28 cellular contexts compared by ENCODE assay signal in the genomic region with DNA sequence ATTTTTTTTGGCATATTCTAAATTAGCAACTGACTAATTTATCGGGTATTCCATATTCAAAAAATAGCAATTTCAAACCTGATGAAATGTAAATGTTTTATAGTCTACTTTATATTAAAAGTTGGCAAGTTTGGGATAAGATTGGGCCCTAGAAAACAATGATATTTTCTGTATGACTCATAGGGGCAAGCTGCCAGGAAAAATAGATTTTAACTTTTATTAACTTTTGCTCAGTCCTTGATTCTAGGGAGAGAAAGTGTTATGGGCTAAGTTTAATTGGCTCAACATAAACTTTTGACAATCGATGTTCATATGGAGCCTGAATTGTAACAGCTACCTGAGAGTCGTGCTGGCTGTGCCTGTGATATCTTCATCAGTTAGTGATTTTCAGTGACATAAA.
DNase-seq lines count a peak whose midpoint lies in the region; ATAC-seq, FAIRE-seq and TF ChIP-seq lines count a peak whose summit lies in the region.
"Had no signal": no experiment of that assay in that cellular context is flagged by ENCODE, and none has a peak within 500 bp of the region (broad histone marks: within the 10 kb centered on the region; RNA-seq: fewer than 3 reads in every experiment).

No MANE protein-coding gene starts in this region.

- H3K4me3 Mint-ChIP-seq in activated CD8-positive, alpha-beta memory T cell treated with anti-CD3 and anti-CD28 coated beads, Interleukin-2, amount 10 ng/mL, durations not matched to agents 7 days and 5 days, result no peak overlapping the region

- ATAC-seq in activated CD8-positive, alpha-beta memory T cell treated with anti-CD3 and anti-CD28 coated beads, Interleukin-2, amount 10 ng/mL, durations not matched to agents 7 days and 5 days, result no peak
- ATAC-seq: K562, lower lobe of right lung had no signal

- no peaks in the 10 kb centered on the region for H3K36me3 Mint-ChIP-seq in activated CD8-positive, alpha-beta memory T cell treated with anti-CD3 and anti-CD28 coated beads, Interleukin-2, amount 10 ng/mL, durations not matched to agents 7 days and 5 days

- no peaks in the 10 kb centered on the region for H3K27me3 Mint-ChIP-seq in activated CD8-positive, alpha-beta memory T cell treated with anti-CD3 and anti-CD28 coated beads, Interleukin-2, amount 10 ng/mL, durations not matched to agents 7 days and 5 days

- H3K27ac Mint-ChIP-seq in activated CD8-positive, alpha-beta memory T cell treated with anti-CD3 and anti-CD28 coated beads, Interleukin-2, amount 10 ng/mL, durations not matched to agents 7 days and 5 days, result no peak overlapping the region

- no peaks in the 10 kb centered on the region for H3K4me1 Mint-ChIP-seq in activated CD8-positive, alpha-beta memory T cell treated with anti-CD3 and anti-CD28 coated beads, Interleukin-2, amount 10 ng/mL, durations not matched to agents 7 days and 5 days

- TF ChIP-seq CTCF in D721Med (IDR thresholded peaks at IDR 0.05; ENCODE audit: insufficient read depth, missing control alignments), result no peak

- peak; percentile 84 for FAIRE-seq in D721Med (lab: Jason Lieb, UNC)
- FAIRE-seq: frontal cortex, GM18507, H54, K562, keratinocyte had no signal

- CTCF ChIA-PET in activated CD8-positive, alpha-beta memory T cell treated with anti-CD3 and anti-CD28 coated beads, Interleukin-2, amount 10 ng/mL, durations not matched to agents 7 days and 5 days (lab: Charles Lee), result no interaction called here

- no peaks in the 10 kb centered on the region for H3K9me3 Mint-ChIP-seq in activated CD8-positive, alpha-beta memory T cell treated with anti-CD3 and anti-CD28 coated beads, Interleukin-2, amount 10 ng/mL, durations not matched to agents 7 days and 5 days (ENCODE audit: low read depth)

- DNase-seq in D721Med (ENCODE audit: insufficient read length, low spot score) (no peak), LHCN-M2 (ENCODE audit: low read depth) (peak; percentile 32), astrocyte of the hippocampus (ENCODE audit: low read depth, low spot score) (peak; percentile 23), glomerular visceral epithelial cell (ENCODE audit: extremely low spot score) (peak; percentile 9), NCI-H2171 treated with DMSO at 0.1 percent for 48 hours (lab: John Stamatoyannopoulos, UW) (no peak), GDM1 (lab: John Stamatoyannopoulos, UW) (no peak)
- no peak for DNase-seq in activated CD8-positive, alpha-beta memory T cell treated with anti-CD3 and anti-CD28 coated beads, Interleukin-2, amount 10 ng/mL, durations not matched to agents 7 days and 5 days
- no peak for DNase-seq in stimulated activated naive CD4-positive, alpha-beta T cell treated with Interleukin-2 at 50 U/mL for 16 hours (lab: John Stamatoyannopoulos, UW)
- DNase-seq: activated CD4-positive, alpha-beta T cell treated with anti-CD3 and anti-CD28 coated beads, Interleukin-2, amount 50 U/mL, for 48 hours; activated CD4-positive, CD25-positive, alpha-beta regulatory T cell; activated gamma-delta T cell; activated T-cell treated with anti-CD3 and anti-CD28 coated beads for 4 hours; adrenal gland; central memory CD4-positive, alpha-beta T cell; hippocampal formation; lower lobe of right lung; NCI-H1436 treated with DMSO at 0.1 percent for 48 hours; NCI-H69; nucleus accumbens; stimulated activated CD4-positive, alpha-beta T cell treated with anti-CD3 and anti-CD28 coated beads, Interleukin-12 subunit alpha, Interleukin-12 subunit beta, amount 100 ng/mL, for 4 hours; stimulated activated CD4-positive, alpha-beta T cell treated with anti-CD3 and anti-CD28 coated beads, Interleukin-4, amount 100 ng/mL, for 4 hours; stomach; trophoblast cell had no signal

Comparison
In these comparisons a context has a peak if more than half of its experiments do, and no peak if none do; other contexts are left out.
1. DNase-seq: peak in LHCN-M2 (single experiment), astrocyte of the hippocampus (single experiment) and glomerular visceral epithelial cell (single experiment); none in D721Med (single experiment), NCI-H2171 treated with DMSO at 0.1 percent for 48 hours (single experiment), activated CD8-positive, alpha-beta memory T cell treated with anti-CD3 and anti-CD28 coated beads, Interleukin-2, amount 10 ng/mL, durations not matched to agents 7 days and 5 days (single experiment), GDM1 (single experiment) and stimulated activated naive CD4-positive, alpha-beta T cell treated with Interleukin-2 at 50 U/mL for 16 hours (single experiment).